Comparison of ENCODE assay signal across 8 cellular contexts in genomic region chr6:145815875-145816274, GRCh38. TPM values are rescaled to one million over a fixed set of nuclear protein-coding genes. Genes with fewer than 3 reads are reported as not detected.
A peak's percentile ranks its signal among the peaks of the same experiment; 100 is the strongest.
DNase-seq lines count a peak whose midpoint lies in the region; ATAC-seq and TF ChIP-seq lines count a peak whose summit lies in the region.

No MANE protein-coding gene starts in this region.

- H3K9me3 ChIP-seq in adrenal gland (replicated peaks in 1 of 3): no peaks in the 10 kb centered on the region
- no peaks in the 10 kb centered on the region for H3K9me3 ChIP-seq in liver (ENCODE audit: control insufficient read depth in 4 of 4, low read length in 3 of 4)
- no peaks in the 10 kb centered on the region for H3K9me3 ChIP-seq in upper lobe of left lung

- 42 to 53% (median 45%) methylated on average over 2 of the region's 2 CpGs for WGBS in adrenal gland, 4 donors
- WGBS in liver: 30% methylated on average over 2 of the region's 2 CpGs
- WGBS in upper lobe of left lung, 2 donors: 51 to 52% methylated on average over 2 of the region's 2 CpGs

- peak overlapping the region; percentile 76 for H3K4me3 ChIP-seq in AG09309 (ENCODE audit: control insufficient read depth, low read depth, low read length)
- peak overlapping the region; percentile 79 for H3K4me3 ChIP-seq in HFF-Myc (replicated peaks; ENCODE audit: low read depth, low read length)
- H3K4me3 ChIP-seq in adrenal gland: peak overlapping the region in 2 of 4 donors; percentile 42 to 90
- H3K4me3 ChIP-seq in liver (ENCODE audit: low read depth in 1 of 3, low read length in 3 of 3): peak overlapping the region; percentile 65 to 92 (median 83)
- peak overlapping the region; percentile 16 to 79 (median 78) for H3K4me3 ChIP-seq in upper lobe of left lung

- intact Hi-C loops in adrenal gland (cut with DNase I): loop anchor here in 1 of 2 donors (10.0 kb wide), 1 partner anchor 81 kb away; the partner anchor contains the start of gene EPM2A

- TF ChIP-seq POLR2A in adrenal gland (IDR thresholded peaks at IDR 0.05) (peak in 1 of 2 donors; percentile 14), upper lobe of left lung (IDR thresholded peaks at IDR 0.05) (no peak)

- H3K27me3 ChIP-seq in adrenal gland (no peaks in the 10 kb centered on the region), liver (ENCODE audit: control insufficient read depth in 4 of 4, insufficient read depth in 4 of 4, low read length in 3 of 4) (no peaks in the 10 kb centered on the region), upper lobe of left lung (no peaks in the 10 kb centered on the region)

- DNase-seq in AG09309 (ENCODE audit: low read depth): no peak
- DNase-seq in HFF-Myc (ENCODE audit: extremely low read depth, low read depth): no peak
- peak in 4 of 7 donors; percentile 6 to 20 (median 16) for DNase-seq in adrenal gland
- DNase-seq in upper lobe of left lung: no peak
- DNase-seq in NCI-H82 (lab: John Stamatoyannopoulos, UW): no peak
- no peak for DNase-seq in COR-L47 (lab: John Stamatoyannopoulos, UW)
- no peak for DNase-seq in DMS153 (lab: John Stamatoyannopoulos, UW)

- TF ChIP-seq RAD21 in liver (IDR thresholded peaks at IDR 0.05): no peak

- no peak for TF ChIP-seq CTCF in AG09309 (IDR thresholded peaks at IDR 0.05; ENCODE audit: control insufficient read depth, insufficient read depth, low read depth, low read length, missing control alignments)
- TF ChIP-seq CTCF in HFF-Myc (IDR thresholded peaks at IDR 0.05; ENCODE audit: low read depth, low read length, missing control alignments): no peak
- TF ChIP-seq CTCF in adrenal gland (IDR thresholded peaks at IDR 0.05): no peak
- TF ChIP-seq CTCF in liver (IDR thresholded peaks at IDR 0.05; ENCODE audit: low read depth, low read length, missing input control): no peak
- no peak for TF ChIP-seq CTCF in upper lobe of left lung (IDR thresholded peaks at IDR 0.05)

- TF ChIP-seq EP300 in upper lobe of left lung (IDR thresholded peaks at IDR 0.05): no peak

- H3K36me3 ChIP-seq in adrenal gland (replicated peaks in 1 of 2): no peaks in the 10 kb centered on the region
- no peaks in the 10 kb centered on the region for H3K36me3 ChIP-seq in liver (ENCODE audit: control insufficient read depth in 4 of 4, insufficient read depth in 3 of 4, low read depth in 1 of 4, low read length in 3 of 4)
- H3K36me3 ChIP-seq in upper lobe of left lung: no peaks in the 10 kb centered on the region

- peak overlapping the region in 3 of 5 donors; percentile 7 to 96 (median 94) for H3K27ac ChIP-seq in adrenal gland
- peak overlapping the region in 1 of 2 donors; percentile 91 for H3K27ac ChIP-seq in liver (ENCODE audit: low read depth in 1 of 2, low read length in 2 of 2)
- H3K27ac ChIP-seq in upper lobe of left lung: peak overlapping the region; percentile 87 to 98 (median 94)

- ATAC-seq in upper lobe of left lung (ENCODE audit: low FRiP score in 2 of 2): no peak

- peaks cover 13 to 34% of the 10 kb centered on the region in 2 donors for H3K4me1 ChIP-seq in adrenal gland (replicated peaks in 1 of 2)
- H3K4me1 ChIP-seq in liver (ENCODE audit: control insufficient read depth in 4 of 4, insufficient read depth in 4 of 4, low read length in 3 of 4): peaks cover 2 to 22% (median 13%) of the 10 kb centered on the region in 4 donors
- H3K4me1 ChIP-seq in upper lobe of left lung: peaks cover 14 to 36% (median 20%) of the 10 kb centered on the region in 4 donors

- H3K9ac ChIP-seq in liver (ENCODE audit: low read depth in 1 of 2, low read length in 2 of 2): peak overlapping the region in 1 of 2 donors; percentile 43

TF ChIP-seq in liver, 16 proteins besides CTCF, POLR2A, EP300 and RAD21:
- TF ChIP-seq SP1 (IDR thresholded peaks at IDR 0.05) (peak; percentile 21), HNF4G (IDR thresholded peaks at IDR 0.05) (no peak)

RNA-seq across cellular contexts. Expression of gene FBXO30, which starts 1.3 kb away (rescaled TPM):
- total RNA-seq in adrenal gland: 10 to 100 TPM in 1 of 8 donors, 1 to 10 TPM in 7; 4.4 to 10.5 (median 8.3) TPM
- polyA plus RNA-seq in adrenal gland: 10 to 100 TPM in 1 of 3 donors, 1 to 10 TPM in 2; 3.8 to 10.4 (median 4.7) TPM
- 10 to 100 TPM in 1 of 2 donors, 1 to 10 TPM in 1; 5.4 to 15.5 TPM for total RNA-seq in liver
- 1 to 10 TPM in 1 of 2 donors, under 1 TPM in 1; 0.90 to 1.6 TPM for polyA plus RNA-seq in liver
- 10 to 100 TPM in 1 of 6 donors, 1 to 10 TPM in 5; 2.2 to 12.5 (median 7.6) TPM for total RNA-seq in upper lobe of left lung

Comparison
In these comparisons a context has a peak if more than half of its experiments do, and no peak if none do; other contexts are left out.
1. DNase-seq: peak in adrenal gland (4 of 7); none in AG09309 (single experiment), HFF-Myc (single experiment), upper lobe of left lung (0 of 2), NCI-H82 (single experiment), COR-L47 (single experiment) and DMS153 (single experiment).